ENCODE assay signal across 1 cellular context in genomic region chr2:110677530-110678456, GRCh38.
TF ChIP-seq lines count a peak whose summit lies in the region.

TSS of gene BUB1 (minus strand) at chr2:110678063. CDS start at chr2:110677995, 68 bp downstream.

TF ChIP-seq in HepG2, 621 proteins besides CTCF, POLR2A, EP300 and RAD21 (continued from another document and continues in another):
- TF ChIP-seq SNAPC4 (CRISPR knock-in tag; IDR thresholded peaks at IDR 0.05) (no peak), NPAS2 (CRISPR knock-in tag; IDR thresholded peaks at IDR 0.05; ENCODE audit: borderline replicate concordance) (no peak), PTBP1 (IDR thresholded peaks at IDR 0.05; ENCODE audit: low read depth, low read length, poor library complexity, severe bottlenecking) (no peak), KIAA2018 (CRISPR knock-in tag; IDR thresholded peaks at IDR 0.05; ENCODE audit: borderline replicate concordance) (no peak), ZNF670 (CRISPR knock-in tag; IDR thresholded peaks at IDR 0.05; ENCODE audit: borderline replicate concordance) (no peak), ZNF547 (CRISPR knock-in tag; IDR thresholded peaks at IDR 0.05) (peak; percentile 49; the same call in 1 of the 2 replicates), SRSF9 (IDR thresholded peaks at IDR 0.05; ENCODE audit: borderline replicate concordance, insufficient read depth, low read depth, low read length, poor library complexity, severe bottlenecking) (no peak), ZMYM4 (CRISPR knock-in tag; IDR thresholded peaks at IDR 0.05) (peak; percentile 99), SOX13 (IDR thresholded peaks at IDR 0.05) (0 out of 2 replicates have a peak, but pooled peaks have one; percentile 25), SOX13 (CRISPR knock-in tag; conservative IDR thresholded peaks at IDR 0.05 in 1 of 2, IDR thresholded peaks at IDR 0.05 in 1 of 2) (0 out of 4 replicates have a peak, but pooled peaks of 1 of the 2 experiments have one; percentile 28), ATF2 (CRISPR knock-in tag; IDR thresholded peaks at IDR 0.05) (peak; percentile 46), XRCC5 (optimal IDR thresholded peaks at IDR 0.05; ENCODE audit: low read length) (peak; percentile 56), ZNF12 (CRISPR knock-in tag; IDR thresholded peaks at IDR 0.05) (no peak), CREB3 (CRISPR knock-in tag; IDR thresholded peaks at IDR 0.05) (no peak), ZNF660 (CRISPR knock-in tag; IDR thresholded peaks at IDR 0.05; ENCODE audit: borderline replicate concordance, low read depth) (no peak), EEA1 (CRISPR knock-in tag; IDR thresholded peaks at IDR 0.05; ENCODE audit: borderline replicate concordance) (peak; percentile 58; the same call in 1 of the 2 replicates), E2F2 (CRISPR knock-in tag; IDR thresholded peaks at IDR 0.05; ENCODE audit: borderline replicate concordance) (no peak), POGK (CRISPR knock-in tag; conservative IDR thresholded peaks at IDR 0.05) (no peak; the same call in 1 of the 2 replicates), NR1H2 (CRISPR knock-in tag; IDR thresholded peaks at IDR 0.05; ENCODE audit: borderline replicate concordance, low read depth) (no peak), ZNF574 (CRISPR knock-in tag; IDR thresholded peaks at IDR 0.05) (peak; percentile 66), ZC3H4 (CRISPR knock-in tag; IDR thresholded peaks at IDR 0.05; ENCODE audit: borderline replicate concordance) (no peak), ZNF10 (CRISPR knock-in tag; IDR thresholded peaks at IDR 0.05; ENCODE audit: borderline replicate concordance, low read depth) (no peak), HMG20B (CRISPR knock-in tag; conservative IDR thresholded peaks at IDR 0.05) (no peak; the same call in 1 of the 2 replicates), ZNF724P (CRISPR knock-in tag; IDR thresholded peaks at IDR 0.05; ENCODE audit: borderline replicate concordance) (peak; percentile 86; the same call in 1 of the 2 replicates), HCFC1 (IDR thresholded peaks at IDR 0.05; ENCODE audit: low read depth, low read length) (no peak; the same call in 1 of the 2 replicates), BRCA1 (CRISPR knock-in tag; IDR thresholded peaks at IDR 0.05) (peak; percentile 32; the same call in 1 of the 2 replicates), CSRNP1 (CRISPR knock-in tag; IDR thresholded peaks at IDR 0.05) (peak; percentile 85), SP2 (CRISPR knock-in tag; IDR thresholded peaks at IDR 0.05) (peak; percentile 82)
